In the genomic region with DNA sequence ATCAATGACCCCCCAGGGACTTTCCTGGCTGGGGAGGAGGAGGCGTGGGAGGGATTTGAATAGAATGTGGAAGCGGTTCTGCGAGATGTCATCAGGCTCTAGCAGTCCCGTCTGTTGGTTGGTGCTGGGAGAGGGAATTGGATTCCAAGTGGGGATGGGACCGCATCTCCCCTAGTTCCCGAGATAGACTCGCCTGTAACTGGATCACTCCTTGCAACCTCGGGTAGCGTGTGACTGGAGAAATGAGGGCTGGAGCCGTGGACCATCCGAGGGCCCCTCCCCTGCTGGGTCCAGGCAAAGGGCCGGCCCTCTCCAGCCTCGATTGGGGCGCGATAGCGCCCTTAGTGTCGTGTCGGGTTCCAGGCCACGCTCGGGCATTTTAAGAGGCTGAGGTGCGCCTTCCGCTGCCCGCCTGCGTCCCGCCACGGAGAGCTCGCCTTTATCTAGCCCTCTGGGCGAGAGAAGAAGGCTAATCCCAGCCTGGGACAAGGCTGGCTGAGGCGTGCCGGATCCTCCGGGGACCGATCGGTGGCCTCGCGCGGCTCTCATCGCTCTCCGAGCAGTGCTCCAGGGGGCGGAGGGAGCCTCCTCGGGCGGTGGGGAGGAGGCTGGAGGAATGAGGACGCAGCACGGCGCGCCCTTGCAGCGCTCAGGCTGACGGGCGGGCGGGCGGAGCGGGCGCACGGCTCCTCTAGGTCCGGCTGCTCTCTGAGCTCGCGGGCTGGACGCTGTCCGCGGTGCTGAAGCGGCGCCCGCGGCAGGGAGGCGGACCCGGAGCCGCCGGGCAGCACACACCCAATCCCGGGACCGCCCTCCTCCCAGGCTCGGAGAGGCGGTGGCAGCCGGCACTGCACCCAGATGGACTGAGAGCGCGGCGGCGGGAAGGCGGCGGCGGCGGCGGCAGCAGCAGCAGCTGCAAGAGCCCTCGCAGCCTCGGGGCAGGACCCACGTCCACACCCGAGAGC, we compare ENCODE assay signal across 9 cellular contexts.
A peak's percentile ranks its signal among the peaks of the same experiment; 100 is the strongest.
DNase-seq lines count a peak whose midpoint lies in the region; ATAC-seq and TF ChIP-seq lines count a peak whose summit lies in the region.
"Had no signal": no experiment of that assay in that cellular context is flagged by ENCODE, and none has a peak within 500 bp of the region (broad histone marks: within the 10 kb centered on the region; RNA-seq: fewer than 3 reads in every experiment).

No MANE protein-coding gene starts in this region.

- peaks cover 6% of the 10 kb centered on the region for H3K27me3 ChIP-seq in HL-60 (ENCODE audit: insufficient read depth, poor library complexity, severe bottlenecking)
- H3K27me3 ChIP-seq in naive thymus-derived CD4-positive, alpha-beta T cell (ENCODE audit: control insufficient read depth in 2 of 2, insufficient read depth in 2 of 2, low read length in 2 of 2) = peaks cover 0 to 20% of the 10 kb centered on the region in 2 donors

- POLR2A ChIA-PET in RWPE1 (lab: Yijun Ruan, JAX; ENCODE audit: low non-redundant PET) = no interaction called here
- POLR2A ChIA-PET in naive thymus-derived CD4-positive, alpha-beta T cell (lab: Charles Lee) = no interaction called here

- H3K27me3 Mint-ChIP-seq in naive thymus-derived CD4-positive, alpha-beta T cell = peaks cover 26 to 52% (median 42%) of the 10 kb centered on the region in 5 donors
- H3K27me3 Mint-ChIP-seq in stimulated activated memory B cell treated with anti-CD40 and anti-IgM and Interleukin-4, amounts not matched to agents 10 μg/mL and 1 μg/mL and 100 μg/mL, for 72 hours = peaks cover 58% of the 10 kb centered on the region

- peaks cover 0 to 3% (median 0%) of the 10 kb centered on the region in 11 donors for H3K9me3 Mint-ChIP-seq in naive thymus-derived CD4-positive, alpha-beta T cell
- no peaks in the 10 kb centered on the region for H3K9me3 Mint-ChIP-seq in stimulated activated memory B cell treated with anti-CD40 and anti-IgM and Interleukin-4, amounts not matched to agents 10 μg/mL and 1 μg/mL and 100 μg/mL, for 72 hours
- H3K9me3 Mint-ChIP-seq: T-helper 1 cell treated with Interleukin-12 subunit alpha and Interleukin-12 subunit beta and Interleukin-4 antibody, amounts not matched to agents 30 μg/mL and 1 μg/mL, for 36 hours had no signal

- CTCF ChIA-PET in RWPE1 (lab: Yijun Ruan, JAX) = interaction anchor here (0.5 to 1.4 kb wide), 4 partner anchors 11 to 145 kb away, joined by 3 read pairs; no protein-coding TSS in a partner anchor
- CTCF ChIA-PET in naive thymus-derived CD4-positive, alpha-beta T cell (lab: Charles Lee) = interaction anchor here (0.6 kb wide), 1 partner anchor 470 kb away, joined by 3 read pairs; no protein-coding TSS in a partner anchor

- H3K27ac Mint-ChIP-seq in naive thymus-derived CD4-positive, alpha-beta T cell = no peak overlapping the region
- no peak overlapping the region for H3K27ac Mint-ChIP-seq in stimulated activated memory B cell treated with anti-CD40 and anti-IgM and Interleukin-4, amounts not matched to agents 10 μg/mL and 1 μg/mL and 100 μg/mL, for 72 hours
- H3K27ac Mint-ChIP-seq: T-helper 1 cell treated with Interleukin-12 subunit alpha and Interleukin-12 subunit beta and Interleukin-4 antibody, amounts not matched to agents 30 μg/mL and 1 μg/mL, for 36 hours had no signal

- H3K27ac ChIP-seq in HL-60 (replicated peaks) (no peak overlapping the region), RWPE1 (peak overlapping the region; percentile 81)
- no peak overlapping the region for H3K27ac ChIP-seq in naive thymus-derived CD4-positive, alpha-beta T cell (ENCODE audit: low read depth, low read length)

- no peaks in the 10 kb centered on the region for H3K9me3 ChIP-seq in naive thymus-derived CD4-positive, alpha-beta T cell (ENCODE audit: control insufficient read depth in 2 of 3, low read length in 3 of 3)

- peaks cover 0 to 11% (median 6%) of the 10 kb centered on the region in 7 donors for H3K4me1 Mint-ChIP-seq in naive thymus-derived CD4-positive, alpha-beta T cell
- no peaks in the 10 kb centered on the region for H3K4me1 Mint-ChIP-seq in stimulated activated memory B cell treated with anti-CD40 and anti-IgM and Interleukin-4, amounts not matched to agents 10 μg/mL and 1 μg/mL and 100 μg/mL, for 72 hours

- peak; percentile 99 for ATAC-seq in naive thymus-derived CD4-positive, alpha-beta T cell
- peak; percentile 82 for ATAC-seq in stimulated activated memory B cell treated with anti-CD40 and anti-IgM and Interleukin-4, amounts not matched to agents 10 μg/mL and 1 μg/mL and 100 μg/mL, for 72 hours
- ATAC-seq in GM21825 (IDR thresholded peaks at IDR 0.05; ENCODE audit: unreplicated experiment) = no peak

- H3K36me3 Mint-ChIP-seq in naive thymus-derived CD4-positive, alpha-beta T cell = peaks cover 0 to 6% (median 4%) of the 10 kb centered on the region in 5 donors
- no peaks in the 10 kb centered on the region for H3K36me3 Mint-ChIP-seq in stimulated activated memory B cell treated with anti-CD40 and anti-IgM and Interleukin-4, amounts not matched to agents 10 μg/mL and 1 μg/mL and 100 μg/mL, for 72 hours

- no peaks in the 10 kb centered on the region for H3K36me3 ChIP-seq in naive thymus-derived CD4-positive, alpha-beta T cell (ENCODE audit: control insufficient read depth in 2 of 3, insufficient read depth in 3 of 3, low read length in 3 of 3)

- intact Hi-C loops in naive thymus-derived CD4-positive, alpha-beta T cell (cut with micrococcal nuclease) = no loop called here

- H3K4me3 Mint-ChIP-seq in naive thymus-derived CD4-positive, alpha-beta T cell = peak overlapping the region in 4 of 10 donors; percentile 24 to 63 (median 32)
- H3K4me3 Mint-ChIP-seq in stimulated activated memory B cell treated with anti-CD40 and anti-IgM and Interleukin-4, amounts not matched to agents 10 μg/mL and 1 μg/mL and 100 μg/mL, for 72 hours = no peak overlapping the region
- H3K4me3 Mint-ChIP-seq: T-helper 1 cell treated with Interleukin-12 subunit alpha and Interleukin-12 subunit beta and Interleukin-4 antibody, amounts not matched to agents 30 μg/mL and 1 μg/mL, for 36 hours had no signal

- H3K4me3 ChIP-seq in HL-60 (replicated peaks; ENCODE audit: insufficient read depth, low read length) = no peak overlapping the region
- H3K4me3 ChIP-seq in naive thymus-derived CD4-positive, alpha-beta T cell (ENCODE audit: low read length) = no peak overlapping the region

- DNase-seq in DMS 273 (lab: John Stamatoyannopoulos, UW; ENCODE audit: unreplicated experiment) (peak; percentile 91), HL-60 (ENCODE audit: low read depth in 1 of 2, low spot score in 1 of 2) (peak; percentile 65 to 69), RWPE1 (ENCODE audit: low spot score) (peak; percentile 76), fibroblast of peridontal ligament (ENCODE audit: extremely low read depth) (peak; percentile 85)
- DNase-seq in activated T-helper 9 cell treated with anti-CD3 and anti-CD28 coated beads, Interleukin-2, amount 50 U/mL, for 16 hours (ENCODE audit: low read depth) = peak; percentile 44
- DNase-seq in naive thymus-derived CD4-positive, alpha-beta T cell = peak; percentile 47 to 86 (median 65)

- no peak for TF ChIP-seq CTCF in HL-60 (IDR thresholded peaks at IDR 0.05; ENCODE audit: insufficient read depth, low read length)
- TF ChIP-seq CTCF in RWPE1 (conservative IDR thresholded peaks at IDR 0.05; ENCODE audit: low read depth) = peak; percentile 27; the same call in 1 of the 2 replicates

- H3K4me1 ChIP-seq in naive thymus-derived CD4-positive, alpha-beta T cell (ENCODE audit: control insufficient read depth in 2 of 2, insufficient read depth in 2 of 2, low read length in 2 of 2) = no peaks in the 10 kb centered on the region
